In the genomic region with DNA sequence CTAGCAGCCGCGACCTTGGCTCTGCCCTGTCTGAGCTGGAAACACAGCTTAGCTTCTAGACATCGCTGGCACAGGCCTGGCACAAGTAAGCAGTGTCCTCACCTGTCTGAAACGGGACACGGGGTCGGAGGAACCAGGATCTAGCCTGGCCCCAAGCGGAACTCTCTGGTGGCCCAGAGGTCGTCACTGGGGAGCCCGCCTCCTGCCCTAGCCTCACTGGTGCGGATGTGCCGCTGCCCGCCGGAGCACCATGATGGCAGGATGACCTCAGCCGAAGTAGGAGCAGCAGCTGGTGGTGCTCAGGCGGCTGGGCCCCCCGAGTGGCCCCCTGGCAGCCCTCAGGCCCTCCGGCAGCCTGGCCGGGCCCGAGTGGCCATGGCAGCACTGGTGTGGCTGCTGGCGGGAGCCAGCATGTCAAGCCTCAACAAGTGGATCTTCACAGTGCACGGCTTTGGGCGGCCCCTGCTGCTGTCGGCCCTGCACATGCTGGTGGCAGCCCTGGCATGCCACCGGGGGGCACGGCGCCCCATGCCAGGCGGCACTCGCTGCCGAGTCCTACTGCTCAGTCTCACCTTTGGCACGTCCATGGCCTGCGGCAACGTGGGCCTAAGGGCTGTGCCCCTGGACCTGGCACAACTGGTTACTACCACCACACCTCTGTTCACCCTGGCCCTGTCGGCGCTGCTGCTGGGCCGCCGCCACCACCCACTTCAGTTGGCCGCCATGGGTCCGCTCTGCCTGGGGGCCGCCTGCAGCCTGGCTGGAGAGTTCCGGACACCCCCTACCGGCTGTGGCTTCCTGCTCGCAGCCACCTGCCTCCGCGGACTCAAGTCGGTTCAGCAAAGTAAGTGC, we compare ENCODE assay signal across 7 cellular contexts. TPM values are rescaled to one million over a fixed set of nuclear protein-coding genes. Genes with fewer than 3 reads are reported as not detected.
DNase-seq lines count a peak whose midpoint lies in the region; ATAC-seq and TF ChIP-seq lines count a peak whose summit lies in the region.

No MANE protein-coding gene starts in this region.

- H3K4me1 Mint-ChIP-seq in stimulated activated naive CD8-positive, alpha-beta T cell treated with anti-CD3 and anti-CD28 coated beads, Interleukin-15, amount 100 ng/mL, for 72 hours, result peaks cover 36% of the 10 kb centered on the region

- peak overlapping the region; percentile 94 for H3K27ac ChIP-seq in caudate nucleus (ENCODE audit: low read depth, low read length)

- no peaks in the 10 kb centered on the region for H3K27me3 Mint-ChIP-seq in stimulated activated naive CD8-positive, alpha-beta T cell treated with anti-CD3 and anti-CD28 coated beads, Interleukin-15, amount 100 ng/mL, for 72 hours

- H3K27ac Mint-ChIP-seq in stimulated activated naive CD8-positive, alpha-beta T cell treated with anti-CD3 and anti-CD28 coated beads, Interleukin-15, amount 100 ng/mL, for 72 hours, result peak overlapping the region; percentile 33 to 91

- ATAC-seq in left lobe of liver (peak; percentile 21), HG03442 (IDR thresholded peaks at IDR 0.05; ENCODE audit: unreplicated experiment) (no peak)
- ATAC-seq in stimulated activated naive CD8-positive, alpha-beta T cell treated with anti-CD3 and anti-CD28 coated beads, Interleukin-15, amount 100 ng/mL, for 72 hours, result no peak

- peak; percentile 28 for TF ChIP-seq POLR2A in GM15510 (IDR thresholded peaks at IDR 0.05; ENCODE audit: borderline replicate concordance, extremely low read depth, insufficient read length)

- DNase-seq in RKO (ENCODE audit: low spot score) (peak; percentile 60), caudate nucleus (lab: John Stamatoyannopoulos, UW) (peak in 25 of 61 donors; percentile 7 to 66 (median 40)), left lobe of liver (ENCODE audit: low spot score) (peak; percentile 49), HUDEP-2 (lab: John Stamatoyannopoulos, UW; ENCODE audit: unreplicated experiment in 76 of 76) (no peak)
- peak; percentile 30 to 37 for DNase-seq in stimulated activated naive CD8-positive, alpha-beta T cell treated with anti-CD3 and anti-CD28 coated beads, Interleukin-15, amount 100 ng/mL, for 72 hours

- H3K9me3 Mint-ChIP-seq in stimulated activated naive CD8-positive, alpha-beta T cell treated with anti-CD3 and anti-CD28 coated beads, Interleukin-15, amount 100 ng/mL, for 72 hours, result no peaks in the 10 kb centered on the region

- H3K4me3 Mint-ChIP-seq in stimulated activated naive CD8-positive, alpha-beta T cell treated with anti-CD3 and anti-CD28 coated beads, Interleukin-15, amount 100 ng/mL, for 72 hours, result peak overlapping the region; percentile 85 to 91

RNA-seq across cellular contexts. Expression of gene SLC35E4, which starts 0.9 kb away (rescaled TPM):
- 0.33 TPM for total RNA-seq in left lobe of liver

RNA-seq across cellular contexts. Expression of gene TCN2, which starts 29.5 kb away (rescaled TPM):
- total RNA-seq in left lobe of liver, result 12.3 TPM

RNA-seq across cellular contexts. Expression of gene DUSP18, which starts 31.2 kb away (rescaled TPM):
- total RNA-seq in left lobe of liver, result 0.70 TPM

RNA-seq across cellular contexts. Expression of gene PES1, which starts 44.7 kb away (rescaled TPM):
- 22.4 TPM for total RNA-seq in left lobe of liver

RNA-seq across cellular contexts. Expression of gene OSBP2, which starts 58.2 kb away (rescaled TPM):
- 0.63 TPM for total RNA-seq in left lobe of liver

Comparison
In these comparisons a context has a peak if more than half of its experiments do, and no peak if none do; other contexts are left out.
1. DNase-seq: peak in RKO (single experiment), left lobe of liver (single experiment) and stimulated activated naive CD8-positive, alpha-beta T cell treated with anti-CD3 and anti-CD28 coated beads, Interleukin-15, amount 100 ng/mL, for 72 hours (2 of 2); none in HUDEP-2 (0 of 76).